Comparison of ENCODE assay signal across 7 cellular contexts in genomic region chr13:97226013-97226412, GRCh38. TPM values are rescaled to one million over a fixed set of nuclear protein-coding genes. Genes with fewer than 3 reads are reported as not detected.
A peak's percentile ranks its signal among the peaks of the same experiment; 100 is the strongest.
DNase-seq lines count a peak whose midpoint lies in the region; ATAC-seq and TF ChIP-seq lines count a peak whose summit lies in the region.

No MANE protein-coding gene starts in this region.

- POLR2A ChIA-PET in RWPE1 (lab: Yijun Ruan, JAX; ENCODE audit: low non-redundant PET), result no interaction called here

- H3K4me2 ChIP-seq in fibroblast of lung (ENCODE audit: extremely low read depth, insufficient read depth, low read length), result peak overlapping the region; percentile 46

- ATAC-seq in GM18517 (IDR thresholded peaks at IDR 0.05; ENCODE audit: unreplicated experiment), result no peak

- H3K27me3 ChIP-seq in fibroblast of lung (ENCODE audit: control insufficient read depth, insufficient read depth, low read length) (no peaks in the 10 kb centered on the region), skeletal muscle tissue (ENCODE audit: control insufficient read depth in 3 of 3, insufficient read depth in 3 of 3, low read length in 3 of 3) (no peaks in the 10 kb centered on the region)

- TF ChIP-seq CTCF in RWPE1 (conservative IDR thresholded peaks at IDR 0.05; ENCODE audit: low read depth) (no peak), fibroblast of lung (conservative IDR thresholded peaks at IDR 0.05 in 1 of 2, IDR thresholded peaks at IDR 0.05 in 1 of 2; ENCODE audit: low read depth in 1 of 2, low read length in 2 of 2) (no peak)

- H2AFZ ChIP-seq in fibroblast of lung (ENCODE audit: low read length), result no peak overlapping the region

- CTCF ChIA-PET in RWPE1 (lab: Yijun Ruan, JAX), result interaction anchor here (1.0 kb wide), 1 partner anchor 116 kb away, joined by 4 read pairs; no protein-coding TSS in a partner anchor

- no peaks in the 10 kb centered on the region for H4K20me1 ChIP-seq in fibroblast of lung (ENCODE audit: control insufficient read depth, extremely low read depth, insufficient read depth, low read length)

- H3K9ac ChIP-seq in fibroblast of lung (ENCODE audit: insufficient read depth, low read length), result no peak overlapping the region
- H3K9ac ChIP-seq in skeletal muscle tissue (ENCODE audit: low read depth in 1 of 3, low read length in 3 of 3), result peak overlapping the region; percentile 82 to 87 (median 84)

- DNase-seq in HT-29 (ENCODE audit: low spot score) (peak; percentile 74), RWPE1 (ENCODE audit: low spot score) (no peak), fibroblast of lung (ENCODE audit: low read depth in 2 of 2) (no peak), DMS 273 (lab: John Stamatoyannopoulos, UW; ENCODE audit: unreplicated experiment) (no peak), GOT3 (lab: John Stamatoyannopoulos, UW) (no peak)

- H3K4me1 ChIP-seq in fibroblast of lung (ENCODE audit: control insufficient read depth, extremely low read depth, insufficient read depth, low read length) (peaks cover 7% of the 10 kb centered on the region), skeletal muscle tissue (ENCODE audit: control insufficient read depth in 3 of 3, insufficient read depth in 3 of 3, low read length in 3 of 3) (peaks cover 48 to 62% (median 49%) of the 10 kb centered on the region in 3 donors)

- H3K27ac ChIP-seq in RWPE1, result peak overlapping the region; percentile 64
- H3K27ac ChIP-seq in fibroblast of lung (ENCODE audit: insufficient read depth, low read length), result peak overlapping the region; percentile 73
- peak overlapping the region; percentile 83 for H3K27ac ChIP-seq in skeletal muscle tissue (ENCODE audit: low read depth, low read length)

- H3K9me3 ChIP-seq in fibroblast of lung (ENCODE audit: control insufficient read depth, insufficient read depth, low read depth, low read length) (no peaks in the 10 kb centered on the region), skeletal muscle tissue (ENCODE audit: control insufficient read depth in 3 of 3, low read length in 3 of 3) (no peaks in the 10 kb centered on the region)

- H3K36me3 ChIP-seq in fibroblast of lung (ENCODE audit: control insufficient read depth, insufficient read depth, low read length) (no peaks in the 10 kb centered on the region), skeletal muscle tissue (ENCODE audit: control insufficient read depth in 3 of 3, insufficient read depth in 3 of 3, low read length in 3 of 3) (no peaks in the 10 kb centered on the region)

- peak overlapping the region; percentile 16 to 98 (median 80) for H3K4me3 ChIP-seq in fibroblast of lung (replicated peaks in 1 of 4; ENCODE audit: control extremely low read depth in 1 of 4, insufficient read depth in 1 of 4, low read depth in 3 of 4, low read length in 4 of 4)
- peak overlapping the region; percentile 83 to 98 (median 85) for H3K4me3 ChIP-seq in skeletal muscle tissue (ENCODE audit: low read length in 3 of 3)

- peaks cover 83% of the 10 kb centered on the region for H3K79me2 ChIP-seq in fibroblast of lung (ENCODE audit: control insufficient read depth, insufficient read depth, low read length)

RNA-seq across cellular contexts. Expression of gene MBNL2, which starts 3.9 kb away (rescaled TPM):
- total RNA-seq in HT-29 (2014; rRNA removed; shearing (Covaris generic)), result 34.2 and 35.7 TPM in 2 replicates
- total RNA-seq in fibroblast of lung (54.7 and 61.1 TPM in 2 replicates), skeletal muscle tissue (30.3 TPM)
- 42.0 and 48.9 TPM in 2 replicates for polyA plus RNA-seq in fibroblast of lung
- 32.3 and 39.9 TPM in 2 replicates for polyA plus RNA-seq in fibroblast of lung (2012)
- 25.1 and 35.2 TPM in 2 replicates for polyA minus RNA-seq in fibroblast of lung (ENCODE audit: low replicate concordance)
